In genomic region chr13:36758345-36758744, GRCh38 we compare ENCODE assay signal across 20 cellular contexts.
DNase-seq lines count a peak whose midpoint lies in the region; FAIRE-seq and TF ChIP-seq lines count a peak whose summit lies in the region.
"Had no signal": no experiment of that assay in that cellular context is flagged by ENCODE, and none has a peak within 500 bp of the region (broad histone marks: within the 10 kb centered on the region; RNA-seq: fewer than 3 reads in every experiment).

No MANE protein-coding gene starts in this region.

- no peak overlapping the region for H3K27ac ChIP-seq in small intestine (ENCODE audit: low read depth in 1 of 2, low read length in 1 of 2)
- no peak overlapping the region for H3K27ac ChIP-seq in dorsolateral prefrontal cortex
- H3K27ac ChIP-seq: C4-2B, PC-9, right lobe of liver had no signal

- no peak for FAIRE-seq in small intestine (lab: Jason Lieb, UNC)
- FAIRE-seq: A204.1, HepG2 had no signal

- 5 to 33% (median 9%) methylated on average over 1 of the region's 1 CpG for WGBS in small intestine, 3 donors

- DNase-seq in NCI-H2171 treated with DMSO at 0.1 percent for 48 hours (lab: John Stamatoyannopoulos, UW): peak; percentile 12
- DNase-seq in NCI-H2171 (lab: John Stamatoyannopoulos, UW): no peak
- DNase-seq in NCI-H146 treated with DMSO at 0.1 percent for 48 hours (lab: John Stamatoyannopoulos, UW; ENCODE audit: unreplicated experiment): peak; percentile 54
- peak; percentile 48 for DNase-seq in SK-N-DZ (ENCODE audit: low spot score)
- DNase-seq in small intestine: peak; percentile 33
- no peak for DNase-seq in dorsolateral prefrontal cortex
- no peak for DNase-seq in AML-193 (lab: John Stamatoyannopoulos, UW)
- no peak for DNase-seq in dermis blood vessel endothelial cell
- DNase-seq: activated CD4-positive, alpha-beta T cell treated with anti-CD3 and anti-CD28 coated beads, Interleukin-2, amount 10 ng/mL, durations not matched to agents 7 days and 5 days; activated gamma-delta T cell treated with Interleukin-2 at 50 U/mL for 16 hours; HFFc6; hypothalamus; midbrain; NCI-H446 treated with DMSO at 0.1 percent for 48 hours; right lobe of liver; stimulated activated naive CD8-positive, alpha-beta T cell treated with anti-CD3 and anti-CD28 coated beads, Interleukin-15, Interleukin-2, amounts not matched to agents 100 U/mL and 50 U/mL, for 24 hours had no signal

- intact Hi-C loops in dorsolateral prefrontal cortex (cut with DNase I): no loop called here

- H3K9me3 ChIP-seq in small intestine (ENCODE audit: control insufficient read depth, low read depth): no peaks in the 10 kb centered on the region
- H3K9me3 ChIP-seq: right lobe of liver had no signal

- no peaks in the 10 kb centered on the region for H3K36me3 ChIP-seq in small intestine (ENCODE audit: control insufficient read depth in 2 of 2, insufficient read depth in 2 of 2, low read length in 2 of 2)
- H3K36me3 ChIP-seq: right lobe of liver had no signal

- H3K4me3 ChIP-seq in small intestine (ENCODE audit: low read depth in 1 of 2, low read length in 2 of 2) (no peak overlapping the region), dorsolateral prefrontal cortex (no peak overlapping the region)
- H3K4me3 ChIP-seq: PC-9, right lobe of liver had no signal

- no peak for TF ChIP-seq CTCF in dorsolateral prefrontal cortex (IDR thresholded peaks at IDR 0.05 in 54 of 56, conservative IDR thresholded peaks at IDR 0.05 in 2 of 56; ENCODE audit: low read depth in 1 of 56, partially characterized antibody in 56 of 56)

- peaks cover 0 to 2% of the 10 kb centered on the region in 2 donors for H3K4me1 ChIP-seq in small intestine (ENCODE audit: control insufficient read depth in 2 of 2, insufficient read depth in 1 of 2, low read depth in 1 of 2, low read length in 1 of 2)
- H3K4me1 ChIP-seq: right lobe of liver had no signal

- H3K27me3 ChIP-seq in small intestine (ENCODE audit: control insufficient read depth in 2 of 2, insufficient read depth in 2 of 2, low read length in 2 of 2) (no peaks in the 10 kb centered on the region), dorsolateral prefrontal cortex (peaks cover 0 to 16% (median 0%) of the 10 kb centered on the region in 45 donors)
- H3K27me3 ChIP-seq: right lobe of liver had no signal

Comparison
In these comparisons a context has a peak if more than half of its experiments do, and no peak if none do; other contexts are left out.
1. DNase-seq: peak in NCI-H2171 treated with DMSO at 0.1 percent for 48 hours (single experiment), NCI-H146 treated with DMSO at 0.1 percent for 48 hours (single experiment), SK-N-DZ (single experiment) and small intestine (single experiment); none in NCI-H2171 (single experiment), dorsolateral prefrontal cortex (0 of 10), AML-193 (0 of 2) and dermis blood vessel endothelial cell (single experiment).